29 cellular contexts compared by ENCODE assay signal in the genomic region with DNA sequence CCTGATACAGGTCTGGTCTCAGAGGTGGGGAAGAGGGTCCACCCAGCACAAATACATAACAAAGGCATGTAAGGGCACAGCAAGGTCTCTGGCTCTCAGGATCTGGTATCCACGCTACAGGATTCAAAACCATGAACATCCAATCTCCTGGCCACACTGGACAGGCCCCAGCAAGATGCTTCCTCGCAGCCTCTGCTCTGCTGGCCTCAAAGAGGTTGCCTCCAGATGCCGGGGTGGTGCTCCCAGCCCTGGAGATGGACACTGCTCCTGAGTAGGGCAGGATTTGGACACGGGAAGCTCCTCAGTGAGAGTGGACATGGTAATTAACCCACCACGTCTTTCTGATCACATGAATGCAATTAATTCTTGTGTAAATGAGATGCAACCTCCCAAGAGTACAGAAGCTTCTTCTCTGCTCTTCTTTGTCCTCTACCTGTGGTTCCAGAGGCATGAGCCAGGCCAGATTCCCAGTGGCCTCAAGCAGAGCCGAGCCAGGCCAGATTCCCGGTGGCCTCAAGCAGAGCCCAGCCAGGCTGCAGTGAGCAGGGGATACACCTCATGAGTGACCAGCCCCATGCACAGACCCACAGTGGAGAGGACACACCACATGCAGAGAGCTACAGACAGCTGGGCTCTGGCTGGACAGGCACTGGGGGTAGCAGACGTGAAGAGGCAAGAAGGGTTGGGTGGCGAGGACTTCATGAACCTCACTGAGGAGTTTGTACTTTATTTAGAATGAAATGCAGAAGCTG.
"Had no signal": no experiment of that assay in that cellular context is flagged by ENCODE, and none has a peak within 500 bp of the region (broad histone marks: within the 10 kb centered on the region; RNA-seq: fewer than 3 reads in every experiment).

No MANE protein-coding gene starts in this region.

- DNase-seq: colonic mucosa; cortex of kidney; dermis blood vessel endothelial cell; dorsolateral prefrontal cortex; effector CD4-positive, alpha-beta T cell; effector CD8-positive, alpha-beta T cell; effector memory CD4-positive, alpha-beta T cell; effector memory CD8-positive, alpha-beta T cell; endodermal cell; erythroblast; esophagus squamous epithelium; foreskin fibroblast; foreskin keratinocyte; foreskin melanocyte; gastrocnemius medialis; glutamatergic neuron; head of caudate nucleus; heart left ventricle; heart right ventricle had no signal

- H3K27me3 Mint-ChIP-seq: dendritic cell treated with granulocyte-macrophage colony-stimulating factor and Interleukin-4, amounts not matched to agents 40 ng/mL and 50 ng/mL, for 4 days had no signal

- H3K4me1 ChIP-seq: colonic mucosa, esophagus muscularis mucosa, esophagus squamous epithelium, foreskin keratinocyte, gastrocnemius medialis, gastroesophageal sphincter, heart left ventricle, heart right ventricle had no signal

- H3K27ac Mint-ChIP-seq: dendritic cell treated with granulocyte-macrophage colony-stimulating factor and Interleukin-4, amounts not matched to agents 40 ng/mL and 50 ng/mL, for 4 days; effector memory CD8-positive, alpha-beta T cell; endodermal cell had no signal

- FAIRE-seq: colon, endometrium, endothelial cell of umbilical vein, frontal cortex had no signal

- ATAC-seq: effector memory CD8-positive, alpha-beta T cell; esophagus mucosa; foreskin keratinocyte; gastrocnemius medialis; gastroesophageal sphincter; heart left ventricle; heart right ventricle had no signal

- H3K27ac ChIP-seq: colonic mucosa, coronary artery, dorsolateral prefrontal cortex, epithelial cell of prostate, esophagus muscularis mucosa, esophagus squamous epithelium, foreskin keratinocyte, gastrocnemius medialis, gastroesophageal sphincter, heart left ventricle, heart right ventricle had no signal

- H3K27me3 ChIP-seq: colonic mucosa, esophagus muscularis mucosa, esophagus squamous epithelium, foreskin keratinocyte, gastrocnemius medialis had no signal

- H3K9me3 Mint-ChIP-seq: dendritic cell treated with granulocyte-macrophage colony-stimulating factor and Interleukin-4, amounts not matched to agents 40 ng/mL and 50 ng/mL, for 4 days; endodermal cell had no signal

- H3K4me3 ChIP-seq: colonic mucosa, coronary artery, dorsolateral prefrontal cortex, esophagus muscularis mucosa, esophagus squamous epithelium, gastrocnemius medialis, gastroesophageal sphincter, heart left ventricle, heart right ventricle had no signal

- H3K4me3 Mint-ChIP-seq: dendritic cell treated with granulocyte-macrophage colony-stimulating factor and Interleukin-4, amounts not matched to agents 40 ng/mL and 50 ng/mL, for 4 days; effector memory CD8-positive, alpha-beta T cell; endodermal cell had no signal

- H3K4me1 Mint-ChIP-seq: endodermal cell had no signal

- H3K36me3 ChIP-seq: colonic mucosa, esophagus muscularis mucosa, esophagus squamous epithelium, gastrocnemius medialis, gastroesophageal sphincter, heart left ventricle, heart right ventricle had no signal

- H3K9me3 ChIP-seq: colonic mucosa, esophagus squamous epithelium, gastrocnemius medialis had no signal
